28 cellular contexts compared by ENCODE assay signal in genomic region chr2:24495451-24495850, GRCh38.
"Had no signal": no experiment of that assay in that cellular context is flagged by ENCODE, and none has a peak within 500 bp of the region (broad histone marks: within the 10 kb centered on the region; RNA-seq: fewer than 3 reads in every experiment).

No MANE protein-coding gene starts in this region.

- H2AFZ ChIP-seq: neural progenitor cell, parathyroid adenoma had no signal

- H3K27ac Mint-ChIP-seq: endodermal cell; nephron; neural progenitor cell; progenitor cell of endocrine pancreas; stimulated activated naive CD8-positive, alpha-beta T cell treated with anti-CD3 and anti-CD28 coated beads, Interleukin-15, amount 100 ng/mL, for 72 hours had no signal

- H3K4me3 ChIP-seq: gastroesophageal sphincter, heart right ventricle, lung, neural progenitor cell, smooth muscle cell, suprapubic skin, transverse colon, vagina had no signal

- H3K4me3 Mint-ChIP-seq: endodermal cell; memory B cell; neural progenitor cell; stimulated activated naive CD8-positive, alpha-beta T cell treated with anti-CD3 and anti-CD28 coated beads, Interleukin-15, amount 100 ng/mL, for 72 hours had no signal

- H3K9me3 ChIP-seq: gastroesophageal sphincter, heart right ventricle, suprapubic skin, transverse colon, vagina had no signal

- H3K9ac ChIP-seq: neural progenitor cell, parathyroid adenoma had no signal

- H3K27ac ChIP-seq: epithelial cell of prostate, gastroesophageal sphincter, heart right ventricle, neural progenitor cell, parathyroid adenoma, suprapubic skin, transverse colon, vagina had no signal

- H3K9me3 Mint-ChIP-seq: endodermal cell; memory B cell; nephron; neural progenitor cell; stimulated activated naive CD8-positive, alpha-beta T cell treated with anti-CD3 and anti-CD28 coated beads, Interleukin-15, amount 100 ng/mL, for 72 hours had no signal

- H3K27me3 ChIP-seq: gastroesophageal sphincter, heart right ventricle, suprapubic skin, transverse colon, vagina had no signal

- FAIRE-seq: colon, keratinocyte had no signal

- DNase-seq: effector CD8-positive, alpha-beta T cell; endodermal cell; foreskin fibroblast; heart right ventricle; hypothalamus; stimulated activated CD4-positive, alpha-beta T cell treated with anti-CD3 and anti-CD28 coated beads, Interleukin-12 subunit alpha, Interleukin-12 subunit beta, amount 100 ng/mL, for 4 hours; stimulated activated CD4-positive, alpha-beta T cell treated with anti-CD3 and anti-CD28 coated beads, Interleukin-1b, Interleukin-23, amount 100 ng/mL, for 48 hours; stimulated activated CD4-positive, alpha-beta T cell treated with anti-CD3 and anti-CD28 coated beads, Interleukin-4, amount 100 ng/mL, for 1 hour; stimulated activated CD8-positive, alpha-beta memory T cell treated with anti-CD3 and anti-CD28 coated beads, Interleukin-4, amount 100 ng/mL, for 48 hours; stimulated activated naive CD4-positive, alpha-beta T cell; stimulated activated naive CD8-positive, alpha-beta T cell treated with anti-CD3 and anti-CD28 coated beads, Interleukin-15, amount 100 ng/mL, for 72 hours; transverse colon had no signal

- H3K4me2 ChIP-seq: neural progenitor cell, smooth muscle cell had no signal

- H3K27me3 Mint-ChIP-seq: memory B cell; stimulated activated naive CD8-positive, alpha-beta T cell treated with anti-CD3 and anti-CD28 coated beads, Interleukin-15, amount 100 ng/mL, for 72 hours had no signal

- ATAC-seq: esophagus mucosa; gastroesophageal sphincter; heart right ventricle; left lobe of liver; sciatic nerve; stimulated activated naive CD8-positive, alpha-beta T cell treated with anti-CD3 and anti-CD28 coated beads, Interleukin-15, amount 100 ng/mL, for 72 hours had no signal

- H3K36me3 ChIP-seq: gastroesophageal sphincter, heart right ventricle, neural progenitor cell, suprapubic skin, transverse colon, vagina had no signal

- H3K36me3 Mint-ChIP-seq: memory B cell, neural progenitor cell had no signal
